Comparison of ENCODE assay signal across 1 cellular context in the genomic region with DNA sequence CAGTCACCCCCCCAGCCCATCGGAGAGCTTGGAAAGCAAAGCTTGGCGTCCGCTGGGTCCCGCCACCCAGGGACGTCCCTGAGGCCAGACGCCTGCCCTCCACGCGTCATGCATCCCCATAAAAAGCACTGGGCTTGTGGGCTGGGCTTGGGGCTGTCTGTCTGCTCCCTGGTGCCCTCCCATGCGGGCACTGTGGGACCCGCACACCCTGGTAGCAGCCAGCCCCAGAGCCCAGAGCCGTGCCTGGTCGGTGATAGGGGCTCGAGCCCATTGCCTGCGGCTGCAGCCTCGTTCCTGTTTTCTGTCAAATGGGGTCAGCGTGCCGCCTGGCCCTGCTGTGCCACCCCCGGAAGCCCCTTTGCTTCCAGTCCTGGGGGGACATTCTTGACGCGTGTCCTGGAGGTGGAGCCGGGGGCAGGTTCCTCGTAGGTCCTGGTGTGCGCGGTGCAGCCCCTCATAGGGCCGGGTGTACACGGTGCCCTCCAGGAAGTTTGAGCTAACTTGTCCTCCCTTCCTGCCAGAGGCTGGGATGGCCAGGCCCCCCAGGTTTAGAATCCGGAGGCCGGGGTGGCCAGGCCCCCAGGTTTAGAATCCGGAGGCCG.
TF ChIP-seq lines count a peak whose summit lies in the region.

No MANE protein-coding gene starts in this region.

TF ChIP-seq in HepG2, 621 proteins besides CTCF, POLR2A, EP300 and RAD21:
- TF ChIP-seq POGK (CRISPR knock-in tag; conservative IDR thresholded peaks at IDR 0.05) (no peak), NCOR1 (IDR thresholded peaks at IDR 0.05; ENCODE audit: borderline replicate concordance, low read length) (no peak), AGO2 (optimal IDR thresholded peaks at IDR 0.05; ENCODE audit: low read depth, low read length) (peak; percentile 21), EZH2 (conservative IDR thresholded peaks at IDR 0.05; ENCODE audit: low read depth, low read length) (no peak), MTA3 (CRISPR knock-in tag; IDR thresholded peaks at IDR 0.05) (no peak), TEAD3 (CRISPR knock-in tag; optimal IDR thresholded peaks at IDR 0.05; ENCODE audit: borderline replicate concordance) (no peak), RBFOX2 (IDR thresholded peaks at IDR 0.05; ENCODE audit: low read depth, low read length) (peak; percentile 56; the same call in 1 of the 2 replicates), RBM22 (optimal IDR thresholded peaks at IDR 0.05; ENCODE audit: low read length) (peak; percentile 16)
